Comparison of ENCODE assay signal across 19 cellular contexts in the genomic region with DNA sequence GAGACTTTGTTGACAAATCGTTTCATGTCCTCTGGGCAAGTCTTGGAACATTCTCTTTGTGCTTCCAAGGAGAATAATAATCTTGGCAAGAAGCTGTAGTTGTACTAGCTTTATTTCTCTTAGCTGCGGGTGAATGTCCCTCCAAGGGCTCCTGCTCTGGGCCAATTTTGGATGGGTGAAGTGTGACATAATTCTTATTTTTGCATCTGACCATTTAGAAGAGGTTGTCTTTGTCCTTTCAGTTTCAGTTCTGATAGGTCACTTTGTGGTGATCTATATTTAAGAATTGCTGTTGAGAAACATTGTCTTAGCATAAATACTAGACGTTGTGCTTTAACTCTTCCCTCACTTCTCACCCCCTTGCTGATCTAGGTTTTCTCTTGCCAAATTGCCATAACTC.
DNase-seq lines count a peak whose midpoint lies in the region; ATAC-seq, FAIRE-seq and TF ChIP-seq lines count a peak whose summit lies in the region.
"Had no signal": no experiment of that assay in that cellular context is flagged by ENCODE, and none has a peak within 500 bp of the region (broad histone marks: within the 10 kb centered on the region; RNA-seq: fewer than 3 reads in every experiment).

No MANE protein-coding gene starts in this region.

- no peak overlapping the region for H3K27ac Mint-ChIP-seq in activated CD4-positive, alpha-beta memory T cell treated with anti-CD3 and anti-CD28 coated beads, Interleukin-2, amount 10 ng/mL, durations not matched to agents 7 days and 5 days
- H3K27ac Mint-ChIP-seq: naive B cell had no signal

- H3K4me3 ChIP-seq in astrocyte of the spinal cord (ENCODE audit: low read depth, low read length) (no peak overlapping the region), right lobe of liver (no peak overlapping the region), testis (no peak overlapping the region)
- H3K4me3 ChIP-seq: GM23248, hepatocyte, Peyer's patch had no signal

- FAIRE-seq in GM19239 (lab: Jason Lieb, UNC), result peak; percentile 4

- 9% methylated on average over 3 of the region's 3 CpGs for WGBS in right lobe of liver (ENCODE audit: insufficient coverage, low coverage, low lambda C conversion rate, missing lambda C conversion rate)
- 48 to 54% methylated on average over 3 of the region's 3 CpGs for WGBS in testis, 2 donors

- H3K27me3 ChIP-seq in right lobe of liver (no peaks in the 10 kb centered on the region), testis (no peaks in the 10 kb centered on the region)
- H3K27me3 ChIP-seq: ascending aorta, hepatocyte, Peyer's patch had no signal

- CTCF ChIA-PET in activated CD4-positive, alpha-beta memory T cell treated with anti-CD3 and anti-CD28 coated beads, Interleukin-2, amount 10 ng/mL, durations not matched to agents 7 days and 5 days (lab: Charles Lee), result no interaction called here

- POLR2A ChIA-PET in activated CD4-positive, alpha-beta memory T cell treated with anti-CD3 and anti-CD28 coated beads, Interleukin-2, amount 10 ng/mL, durations not matched to agents 7 days and 5 days (lab: Charles Lee), result no interaction called here

- no peaks in the 10 kb centered on the region for H3K36me3 Mint-ChIP-seq in activated CD4-positive, alpha-beta memory T cell treated with anti-CD3 and anti-CD28 coated beads, Interleukin-2, amount 10 ng/mL, durations not matched to agents 7 days and 5 days (ENCODE audit: low read depth)
- H3K36me3 Mint-ChIP-seq: naive B cell had no signal

- peaks cover 3% of the 10 kb centered on the region for H3K4me1 Mint-ChIP-seq in activated CD4-positive, alpha-beta memory T cell treated with anti-CD3 and anti-CD28 coated beads, Interleukin-2, amount 10 ng/mL, durations not matched to agents 7 days and 5 days

- H3K27me3 Mint-ChIP-seq in activated CD4-positive, alpha-beta memory T cell treated with anti-CD3 and anti-CD28 coated beads, Interleukin-2, amount 10 ng/mL, durations not matched to agents 7 days and 5 days, result peaks cover 7% of the 10 kb centered on the region

- H3K4me3 Mint-ChIP-seq in activated CD4-positive, alpha-beta memory T cell treated with anti-CD3 and anti-CD28 coated beads, Interleukin-2, amount 10 ng/mL, durations not matched to agents 7 days and 5 days, result no peak overlapping the region
- H3K4me3 Mint-ChIP-seq: naive B cell had no signal

- peak; percentile 60 to 80 (median 76) for ATAC-seq in right lobe of liver

- no peaks in the 10 kb centered on the region for H3K36me3 ChIP-seq in right lobe of liver
- H3K36me3 ChIP-seq in testis (ENCODE audit: low read depth, missing control alignments), result no peaks in the 10 kb centered on the region
- H3K36me3 ChIP-seq: ascending aorta, Peyer's patch had no signal

- H3K27ac ChIP-seq in right lobe of liver, result peak overlapping the region; percentile 19 to 44 (median 28)
- H3K27ac ChIP-seq in testis, result peak overlapping the region in 1 of 2 donors; percentile 37
- H3K27ac ChIP-seq: GM23248, hepatocyte, Peyer's patch, VCaP had no signal

- peak; percentile 3 for DNase-seq in GM19239 (ENCODE audit: insufficient read length, low spot score)
- peak; percentile 39 for DNase-seq in astrocyte of the spinal cord (ENCODE audit: low read depth, low spot score)
- no peak for DNase-seq in right lobe of liver
- DNase-seq in testis, result peak; percentile 18
- DNase-seq in activated CD4-positive, alpha-beta memory T cell treated with anti-CD3 and anti-CD28 coated beads, Interleukin-2, amount 10 ng/mL, durations not matched to agents 7 days and 5 days, result no peak
- no peak for DNase-seq in activated CD4-positive, CD25-positive, alpha-beta regulatory T cell treated with anti-CD3 and anti-CD28 coated beads, Interleukin-2, amount 50 U/mL, for 72 hours
- DNase-seq in NCI-H82 (lab: John Stamatoyannopoulos, UW), result no peak
- DNase-seq: activated gamma-delta T cell, dermis blood vessel endothelial cell, erythroblast, GM23248, naive B cell, NCI-H187 treated with DMSO at 0.1 percent for 48 hours, NCI-H510A, Peyer's patch, posterior cingulate gyrus had no signal

- TF ChIP-seq POLR2A in right lobe of liver (IDR thresholded peaks at IDR 0.05), result no peak
- no peak for TF ChIP-seq POLR2A in testis (IDR thresholded peaks at IDR 0.05)

- TF ChIP-seq CTCF in astrocyte of the spinal cord (IDR thresholded peaks at IDR 0.05; ENCODE audit: low read depth, low read length) (no peak), right lobe of liver (IDR thresholded peaks at IDR 0.05) (no peak), testis (IDR thresholded peaks at IDR 0.05) (no peak)

- in situ Hi-C loops in astrocyte of the spinal cord (cut with HindIII; ENCODE audit: low sequenced_read_pairs), result no loop called here

- H3K9me3 Mint-ChIP-seq in activated CD4-positive, alpha-beta memory T cell treated with anti-CD3 and anti-CD28 coated beads, Interleukin-2, amount 10 ng/mL, durations not matched to agents 7 days and 5 days, result no peaks in the 10 kb centered on the region

- intact Hi-C loops in right lobe of liver (cut with DNase I) (no loop called here), testis (cut with DNase I; ENCODE audit: low total_unique reads) (no loop called here)

- no peaks in the 10 kb centered on the region for H3K9me3 ChIP-seq in right lobe of liver
- H3K9me3 ChIP-seq in testis, result no peaks in the 10 kb centered on the region
- H3K9me3 ChIP-seq: ascending aorta, Peyer's patch had no signal

- H3K4me1 ChIP-seq in right lobe of liver (peaks cover 0 to 13% (median 0%) of the 10 kb centered on the region in 4 donors), testis (no peaks in the 10 kb centered on the region)
- H3K4me1 ChIP-seq: ascending aorta, Peyer's patch had no signal

Comparison
In these comparisons a context has a peak if more than half of its experiments do, and no peak if none do; other contexts are left out.
1. DNase-seq: peak in GM19239 (single experiment), astrocyte of the spinal cord (single experiment) and testis (single experiment); none in right lobe of liver (0 of 3), activated CD4-positive, alpha-beta memory T cell treated with anti-CD3 and anti-CD28 coated beads, Interleukin-2, amount 10 ng/mL, durations not matched to agents 7 days and 5 days (single experiment), activated CD4-positive, CD25-positive, alpha-beta regulatory T cell treated with anti-CD3 and anti-CD28 coated beads, Interleukin-2, amount 50 U/mL, for 72 hours (single experiment) and NCI-H82 (single experiment).